1 cellular context compared by ENCODE assay signal in the genomic region with DNA sequence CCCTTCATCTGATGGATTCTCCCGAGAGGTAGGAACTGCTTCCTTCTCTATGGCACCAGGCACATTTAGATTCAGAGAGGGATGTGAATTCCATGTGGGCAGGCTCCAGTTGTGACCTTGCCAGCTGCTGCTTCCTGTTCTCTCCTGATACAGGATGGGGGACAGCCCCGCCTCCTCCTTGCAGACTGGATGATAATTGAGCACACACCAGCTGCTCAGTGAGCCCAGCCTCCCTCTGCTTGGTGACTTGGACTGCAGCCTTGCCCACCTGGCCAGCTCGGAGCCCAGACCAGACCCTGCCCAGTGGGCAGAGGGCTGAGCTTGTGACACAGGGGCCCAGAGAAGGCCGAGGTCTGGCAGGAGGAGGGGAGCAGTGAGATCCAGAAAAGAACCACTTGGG.
TF ChIP-seq lines count a peak whose summit lies in the region.

No MANE protein-coding gene starts in this region.

TF ChIP-seq in endothelial cell of umbilical vein, 7 proteins besides CTCF, POLR2A, EP300 and RAD21:
- TF ChIP-seq POLR2AphosphoS5 (IDR thresholded peaks at IDR 0.05; ENCODE audit: insufficient read depth, low read depth, low read length) (peak; percentile 33), EZH2 (IDR thresholded peaks at IDR 0.05; ENCODE audit: borderline replicate concordance, low read depth, low read length, severe bottlenecking) (no peak)
